ENCODE assay signal across 10 cellular contexts in genomic region chr1:84682047-84682446, GRCh38.
"Had no signal": no experiment of that assay in that cellular context is flagged by ENCODE, and none has a peak within 500 bp of the region (broad histone marks: within the 10 kb centered on the region; RNA-seq: fewer than 3 reads in every experiment).

No MANE protein-coding gene starts in this region.

- H2AFZ ChIP-seq: GM23248 had no signal

- DNase-seq: GM23248, GOT3, H7, HFFc6, KG1 had no signal

- H3K9me3 Mint-ChIP-seq: HFFc6, IgD-negative memory B cell had no signal

- H3K4me3 Mint-ChIP-seq: HFFc6, IgD-negative memory B cell had no signal

- H3K4me3 ChIP-seq: GM23248, HAP-1 had no signal

- H3K36me3 ChIP-seq: HAP-1 had no signal

- H3K27me3 Mint-ChIP-seq: IgD-negative memory B cell had no signal

- H3K9ac ChIP-seq: GM23248 had no signal

- H3K4me1 ChIP-seq: HAP-1 had no signal

- H3K27ac ChIP-seq: GM23248, HL-60 had no signal

- H3K9me3 ChIP-seq: HAP-1 had no signal

- H3K27ac Mint-ChIP-seq: HFFc6 had no signal

- ATAC-seq: HCT116, HepG2 had no signal
